ENCODE assay signal across 9 cellular contexts in the genomic region with DNA sequence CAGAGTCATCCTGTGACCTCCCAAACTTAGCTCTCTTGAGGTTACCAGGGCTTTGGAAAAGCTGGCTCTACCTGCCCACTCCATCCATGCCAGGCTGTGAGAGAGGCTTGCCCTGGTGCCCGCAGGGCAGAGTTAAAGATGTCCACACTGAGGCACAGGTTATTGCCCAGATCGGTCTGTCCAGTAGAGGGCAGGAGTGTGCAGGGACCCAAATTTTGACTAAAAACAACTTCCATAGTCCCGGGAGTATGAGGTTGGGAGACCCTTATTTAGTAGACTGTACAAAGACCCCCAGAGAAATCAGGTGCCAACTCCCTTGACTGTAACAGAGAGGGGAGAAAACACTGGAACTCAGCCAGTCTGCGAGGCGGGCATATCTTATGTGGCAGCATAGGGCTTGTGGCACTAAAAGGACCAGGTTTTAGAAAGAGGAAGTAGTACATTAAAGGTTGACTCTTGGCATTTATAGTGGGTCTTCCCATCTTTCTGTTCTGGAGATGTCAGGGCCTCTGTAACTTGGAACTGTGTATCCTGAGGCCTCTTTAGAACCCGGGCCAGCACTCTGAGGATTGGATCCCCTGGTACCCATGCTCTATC. TPM values are rescaled to one million over a fixed set of nuclear protein-coding genes. Genes with fewer than 3 reads are reported as not detected.
DNase-seq lines count a peak whose midpoint lies in the region; ATAC-seq and TF ChIP-seq lines count a peak whose summit lies in the region.
"Had no signal": no experiment of that assay in that cellular context is flagged by ENCODE, and none has a peak within 500 bp of the region (broad histone marks: within the 10 kb centered on the region; RNA-seq: fewer than 3 reads in every experiment).

No MANE protein-coding gene starts in this region.

- intact Hi-C loops in CD4-positive, alpha-beta T cell (cut with DNase I, micrococcal nuclease), result loop anchor here in 1 of 2 experiments (1.0 kb wide), 1 partner anchor 90 kb away; no protein-coding TSS in a partner anchor

- peak; percentile 52 for TF ChIP-seq CTCF in CD4-positive, alpha-beta T cell (IDR thresholded peaks at IDR 0.05)
- TF ChIP-seq CTCF in epithelial cell of proximal tubule (conservative IDR thresholded peaks at IDR 0.05; ENCODE audit: low read depth, low read length) (peak; percentile 80), parathyroid adenoma (IDR thresholded peaks at IDR 0.05) (peak; percentile 46)

- ATAC-seq in CD4-positive, alpha-beta T cell (ENCODE audit: poor library complexity), result peak; percentile 46

- H3K9me3 Mint-ChIP-seq in CD4-positive, alpha-beta T cell, result no peaks in the 10 kb centered on the region

- H3K9me3 ChIP-seq in CD4-positive, alpha-beta T cell (ENCODE audit: control insufficient read depth, low read length), result no peaks in the 10 kb centered on the region
- no peaks in the 10 kb centered on the region for H3K9me3 ChIP-seq in parathyroid adenoma (ENCODE audit: control insufficient read depth, low read length)
- H3K9me3 ChIP-seq: thyroid gland had no signal

- POLR2A ChIA-PET in CD4-positive, alpha-beta T cell (lab: Charles Lee), result no interaction called here

- no peak overlapping the region for H3K27ac Mint-ChIP-seq in CD4-positive, alpha-beta T cell

- H3K27me3 ChIP-seq in CD4-positive, alpha-beta T cell (ENCODE audit: control insufficient read depth, insufficient read depth, low read length), result peaks cover under 1% of the 10 kb centered on the region
- no peaks in the 10 kb centered on the region for H3K27me3 ChIP-seq in parathyroid adenoma (ENCODE audit: control insufficient read depth, insufficient read depth, low read length)
- H3K27me3 ChIP-seq: thyroid gland had no signal

- DNase-seq in CD4-positive, alpha-beta T cell, result peak in 7 of 10 experiments; percentile 7 to 19 (median 13)
- DNase-seq in KG1 (lab: John Stamatoyannopoulos, UW) (peak; percentile 88), epithelial cell of proximal tubule (ENCODE audit: low read depth) (no peak), islet precursor cell (no peak), NCI-H146 (lab: John Stamatoyannopoulos, UW) (no peak), HuH-7 (ENCODE audit: low spot score) (no peak)
- DNase-seq in activated CD4-positive, alpha-beta T cell treated with anti-CD3 and anti-CD28 coated beads, Interleukin-2, amount 50 U/mL, for 4 hours, result peak; percentile 2 to 21

- no peaks in the 10 kb centered on the region for H3K4me1 ChIP-seq in parathyroid adenoma

- no peak overlapping the region for H2AFZ ChIP-seq in parathyroid adenoma

- CTCF ChIA-PET in CD4-positive, alpha-beta T cell (lab: Charles Lee), result no interaction called here

- H3K36me3 Mint-ChIP-seq in CD4-positive, alpha-beta T cell (ENCODE audit: low read depth), result no peaks in the 10 kb centered on the region

- H3K4me1 Mint-ChIP-seq in CD4-positive, alpha-beta T cell (ENCODE audit: low read depth), result no peaks in the 10 kb centered on the region

- no peak overlapping the region for H3K4me2 ChIP-seq in parathyroid adenoma (ENCODE audit: low read length)

- H3K79me2 ChIP-seq in parathyroid adenoma, result no peaks in the 10 kb centered on the region

- H3K4me3 ChIP-seq in epithelial cell of proximal tubule (ENCODE audit: low read depth, low read length) (no peak overlapping the region), parathyroid adenoma (ENCODE audit: low read depth, low read length) (no peak overlapping the region)
- H3K4me3 ChIP-seq: thyroid gland had no signal

- no peaks in the 10 kb centered on the region for H3K36me3 ChIP-seq in parathyroid adenoma (ENCODE audit: control insufficient read depth, insufficient read depth, low read length)
- H3K36me3 ChIP-seq: thyroid gland had no signal

- H3K27ac ChIP-seq in CD4-positive, alpha-beta T cell (ENCODE audit: low read depth, low read length), result no peak overlapping the region
- H3K27ac ChIP-seq in parathyroid adenoma, result no peak overlapping the region
- H3K27ac ChIP-seq: thyroid gland had no signal

- H3K9ac ChIP-seq in parathyroid adenoma, result no peak overlapping the region

- H3K4me3 Mint-ChIP-seq in CD4-positive, alpha-beta T cell, result no peak overlapping the region

- peaks cover 39% of the 10 kb centered on the region for H3K27me3 Mint-ChIP-seq in CD4-positive, alpha-beta T cell

RNA-seq across cellular contexts. Expression of a gene that starts 43.3 kb away (rescaled TPM):
- not detected for total RNA-seq in CD4-positive, alpha-beta T cell
- 21.9 and 29.8 TPM in 2 replicates for total RNA-seq in epithelial cell of proximal tubule
- total RNA-seq: thyroid gland had no signal

RNA-seq across cellular contexts. Expression of a gene that starts 58.3 kb away (rescaled TPM):
- 10 to 100 TPM; 27.4 to 30.1 TPM for total RNA-seq in CD4-positive, alpha-beta T cell
- total RNA-seq in epithelial cell of proximal tubule, result 34.5 and 40.2 TPM in 2 replicates

Comparison
In these comparisons a context has a peak if more than half of its experiments do, and no peak if none do; other contexts are left out.
1. DNase-seq: peak in CD4-positive, alpha-beta T cell (7 of 10), KG1 (single experiment) and activated CD4-positive, alpha-beta T cell treated with anti-CD3 and anti-CD28 coated beads, Interleukin-2, amount 50 U/mL, for 4 hours (2 of 2); none in epithelial cell of proximal tubule (single experiment), islet precursor cell (single experiment), NCI-H146 (single experiment) and HuH-7 (single experiment).
2. RNA of a gene that starts 43.3 kb away (total RNA-seq): 21.9 to 29.8 TPM in epithelial cell of proximal tubule; not detected in CD4-positive, alpha-beta T cell; every median in the first group is over 10 times any median in the second.
3. Peak in every context shown above with its lines, with median percentiles within 50 percentile points of each other: CTCF ChIP-seq.